ENCODE assay signal across 1 cellular context in genomic region chr19:1041272-1041834, GRCh38.
TF ChIP-seq lines count a peak whose summit lies in the region.

No MANE protein-coding gene starts in this region.

TF ChIP-seq in H1, 55 proteins besides CTCF, POLR2A, EP300 and RAD21:
- TF ChIP-seq SIN3A (conservative IDR thresholded peaks at IDR 0.05 in 1 of 2, IDR thresholded peaks at IDR 0.05 in 1 of 2; ENCODE audit: low read depth in 1 of 2, low read length in 2 of 2) (0 out of 4 replicates have a peak, but pooled peaks of 1 of the 2 experiments have one; percentile 7), RFX5 (IDR thresholded peaks at IDR 0.05; ENCODE audit: borderline replicate concordance, low read depth, low read length) (no peak)
